16 cellular contexts compared by ENCODE assay signal in the genomic region with DNA sequence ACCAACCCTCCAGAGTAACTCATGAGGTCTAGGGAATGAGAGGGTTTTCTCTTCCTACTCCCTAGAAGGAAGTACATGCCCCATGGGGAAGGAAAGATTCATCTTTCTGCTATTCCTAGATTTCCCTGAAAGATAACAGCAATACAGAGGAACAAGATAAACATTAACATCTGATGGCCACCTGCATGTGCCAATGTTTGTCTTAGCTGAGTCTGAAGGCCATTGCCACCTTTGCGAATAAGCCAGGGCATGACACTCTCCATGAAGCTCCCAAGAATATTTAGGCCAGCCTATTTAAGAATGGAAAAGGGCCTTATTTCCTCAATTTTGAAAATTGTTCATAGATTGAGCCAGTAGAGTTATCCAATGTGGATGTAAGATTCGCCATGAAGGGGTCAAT. TPM values are rescaled to one million over a fixed set of nuclear protein-coding genes. Genes with fewer than 3 reads are reported as not detected.
DNase-seq lines count a peak whose midpoint lies in the region; ATAC-seq, FAIRE-seq and TF ChIP-seq lines count a peak whose summit lies in the region.
"Had no signal": no experiment of that assay in that cellular context is flagged by ENCODE, and none has a peak within 500 bp of the region (broad histone marks: within the 10 kb centered on the region; RNA-seq: fewer than 3 reads in every experiment).

No MANE protein-coding gene starts in this region.

- H3K27ac ChIP-seq in C4-2B (peak overlapping the region; percentile 23; the same call in 1 of the 2 replicates), HepG2 (ENCODE audit: extremely low read length, insufficient read depth, low read length) (no peak overlapping the region)
- H3K27ac ChIP-seq: BLaER1 had no signal

- no peaks in the 10 kb centered on the region for H3K79me2 ChIP-seq in HepG2 (ENCODE audit: insufficient read depth, low read length)

- H3K4me1 ChIP-seq in HepG2 (ENCODE audit: insufficient read depth, low read length): peaks cover 11% of the 10 kb centered on the region
- H3K4me1 ChIP-seq: BLaER1 had no signal

- in situ Hi-C loops in HepG2 (cut with HindIII; ENCODE audit: extremely low pct_ligation_motif_present, low pct_unique_long_range_greater_than_20kb): no loop called here

- no peaks in the 10 kb centered on the region for H4K20me1 ChIP-seq in HepG2 (ENCODE audit: insufficient read depth, low read length)
- H4K20me1 ChIP-seq: BLaER1 had no signal

- H3K36me3 ChIP-seq in HepG2 (replicated peaks in 1 of 2; ENCODE audit: control insufficient read depth in 1 of 2, insufficient read depth in 2 of 2, low read length in 2 of 2): no peaks in the 10 kb centered on the region
- H3K36me3 ChIP-seq: BLaER1 had no signal

- ATAC-seq in HepG2 (no peak), HG03565 (IDR thresholded peaks at IDR 0.05; ENCODE audit: unreplicated experiment) (no peak)
- no peak for ATAC-seq in activated CD8-positive, alpha-beta T cell treated with anti-CD3 and anti-CD28 coated beads, Interleukin-2, amount 10 ng/mL, durations not matched to agents 7 days and 5 days
- ATAC-seq: GM12878 had no signal

- POLR2A ChIA-PET in HepG2 (lab: Yijun Ruan, JAX): no interaction called here
- POLR2A ChIA-PET in activated CD8-positive, alpha-beta T cell treated with anti-CD3 and anti-CD28 coated beads, Interleukin-2, amount 10 ng/mL, durations not matched to agents 7 days and 5 days (lab: Charles Lee): no interaction called here

- peaks cover 39% of the 10 kb centered on the region for H3K4me1 Mint-ChIP-seq in nephron
- H3K4me1 Mint-ChIP-seq in activated CD8-positive, alpha-beta T cell treated with anti-CD3 and anti-CD28 coated beads, Interleukin-2, amount 10 ng/mL, durations not matched to agents 7 days and 5 days (ENCODE audit: low read depth): no peaks in the 10 kb centered on the region
- H3K4me1 Mint-ChIP-seq: CD4-positive, CD25-positive, alpha-beta regulatory T cell had no signal

- intact Hi-C loops in HepG2 (cut with micrococcal nuclease; ENCODE audit: unreplicated experiment): loop anchor here (2.0 kb wide), 1 partner anchor 14 kb away; no protein-coding TSS in a partner anchor

- H3K9me3 ChIP-seq in HepG2 (ENCODE audit: low read length): no peaks in the 10 kb centered on the region
- H3K9me3 ChIP-seq: BLaER1 had no signal

- TF ChIP-seq EP300 in HepG2 (IDR thresholded peaks at IDR 0.05; ENCODE audit: low read depth in 2 of 2, low read length in 2 of 2) (no peak), HepG2 (CRISPR knock-in tag; IDR thresholded peaks at IDR 0.05; ENCODE audit: borderline replicate concordance) (no peak)

- peak overlapping the region in 2 of 3 experiments; percentile 10 to 37 for H3K27ac Mint-ChIP-seq in nephron
- no peak overlapping the region for H3K27ac Mint-ChIP-seq in activated CD8-positive, alpha-beta T cell treated with anti-CD3 and anti-CD28 coated beads, Interleukin-2, amount 10 ng/mL, durations not matched to agents 7 days and 5 days
- H3K27ac Mint-ChIP-seq: CD4-positive, CD25-positive, alpha-beta regulatory T cell had no signal

- H2AFZ ChIP-seq in HepG2 (ENCODE audit: low read length): no peak overlapping the region

- 5% methylated on average over 2 of the region's 2 CpGs for WGBS in HepG2 (ENCODE audit: low lambda C conversion rate)

- no peak overlapping the region for H3K4me3 ChIP-seq in LNCaP clone FGC (ENCODE audit: low read depth, low read length)
- no peak overlapping the region for H3K4me3 ChIP-seq in HepG2 (replicated peaks in 1 of 3; ENCODE audit: insufficient read depth in 1 of 3, low read depth in 2 of 3, low read length in 3 of 3)
- H3K4me3 ChIP-seq: BLaER1, GM12878 had no signal

- H3K27me3 Mint-ChIP-seq in nephron (ENCODE audit: low read depth): no peaks in the 10 kb centered on the region
- peaks cover 4% of the 10 kb centered on the region for H3K27me3 Mint-ChIP-seq in activated CD8-positive, alpha-beta T cell treated with anti-CD3 and anti-CD28 coated beads, Interleukin-2, amount 10 ng/mL, durations not matched to agents 7 days and 5 days (ENCODE audit: low read depth)

- no peak overlapping the region for H3K4me2 ChIP-seq in HepG2 (ENCODE audit: low read depth, low read length)
- H3K4me2 ChIP-seq: BLaER1 had no signal

- BruUV-seq in HepG2 (replicated peaks; lab: Mats Ljungman, UMichigan): no TSS peak

- H3K27me3 ChIP-seq in HepG2 (ENCODE audit: control insufficient read depth in 1 of 2, insufficient read depth in 2 of 2, low read length in 2 of 2): no peaks in the 10 kb centered on the region
- H3K27me3 ChIP-seq: BLaER1 had no signal

- H3K9me3 Mint-ChIP-seq in nephron: peaks cover 13% of the 10 kb centered on the region
- H3K9me3 Mint-ChIP-seq in activated CD8-positive, alpha-beta T cell treated with anti-CD3 and anti-CD28 coated beads, Interleukin-2, amount 10 ng/mL, durations not matched to agents 7 days and 5 days (ENCODE audit: insufficient read depth): no peaks in the 10 kb centered on the region
- H3K9me3 Mint-ChIP-seq: H9 had no signal

- CTCF ChIA-PET in HepG2 (lab: Yijun Ruan, JAX; ENCODE audit: low intra/inter-chr PET ratio, low total read pairs): no interaction called here
- CTCF ChIA-PET in activated CD8-positive, alpha-beta T cell treated with anti-CD3 and anti-CD28 coated beads, Interleukin-2, amount 10 ng/mL, durations not matched to agents 7 days and 5 days (lab: Charles Lee): no interaction called here

- DNase-seq in LNCaP clone FGC (ENCODE audit: low read depth): peak; percentile 13
- no peak for DNase-seq in HepG2 (ENCODE audit: low spot score)
- no peak for DNase-seq in GM12891 (ENCODE audit: insufficient read length, low spot score)
- no peak for DNase-seq in activated CD8-positive, alpha-beta T cell treated with anti-CD3 and anti-CD28 coated beads, Interleukin-2, amount 10 ng/mL, durations not matched to agents 7 days and 5 days
- no peak for DNase-seq in HTR-8/SVneo (ENCODE audit: insufficient read length, low spot score)
- DNase-seq: 8988T; CD4-positive, CD25-positive, alpha-beta regulatory T cell; DMS79; GOT3; H9 had no signal

- H3K9ac ChIP-seq in HepG2 (ENCODE audit: insufficient read depth, low read depth, low read length): no peak overlapping the region
- H3K9ac ChIP-seq: BLaER1 had no signal

- TF ChIP-seq RAD21 in HepG2 (CRISPR knock-in tag; IDR thresholded peaks at IDR 0.05): no peak

- H3K36me3 Mint-ChIP-seq in nephron (ENCODE audit: low read depth): peaks cover 27% of the 10 kb centered on the region
- H3K36me3 Mint-ChIP-seq in activated CD8-positive, alpha-beta T cell treated with anti-CD3 and anti-CD28 coated beads, Interleukin-2, amount 10 ng/mL, durations not matched to agents 7 days and 5 days (ENCODE audit: low read depth): no peaks in the 10 kb centered on the region
- H3K36me3 Mint-ChIP-seq: CD4-positive, CD25-positive, alpha-beta regulatory T cell had no signal

- FAIRE-seq in HepG2 (lab: Jason Lieb, UNC) (no peak), GM12891 (lab: Jason Lieb, UNC) (no peak), HTR-8/SVneo (lab: Jason Lieb, UNC) (no peak)
- FAIRE-seq: GM12878 had no signal

- no peak for TF ChIP-seq POLR2A in HepG2 (IDR thresholded peaks at IDR 0.05; ENCODE audit: insufficient read depth in 1 of 2, low read depth in 2 of 2, low read length in 2 of 2)
- no peak for TF ChIP-seq POLR2A in GM12891 (IDR thresholded peaks at IDR 0.05; ENCODE audit: low read depth, low read length)

- TF ChIP-seq CTCF in C4-2B (conservative IDR thresholded peaks at IDR 0.05) (no peak), LNCaP clone FGC (IDR thresholded peaks at IDR 0.05; ENCODE audit: control insufficient read depth, extremely low read depth, insufficient read depth) (no peak), HepG2 (CRISPR knock-in tag; IDR thresholded peaks at IDR 0.05) (no peak), nephron (IDR thresholded peaks at IDR 0.05; ENCODE audit: unreplicated experiment in 3 of 3) (no peak)

- no peak overlapping the region for H3K4me3 Mint-ChIP-seq in nephron
- no peak overlapping the region for H3K4me3 Mint-ChIP-seq in activated CD8-positive, alpha-beta T cell treated with anti-CD3 and anti-CD28 coated beads, Interleukin-2, amount 10 ng/mL, durations not matched to agents 7 days and 5 days
- H3K4me3 Mint-ChIP-seq: CD4-positive, CD25-positive, alpha-beta regulatory T cell; H9 had no signal

TF ChIP-seq in HepG2, 621 proteins besides CTCF, POLR2A, EP300 and RAD21 (continues in another document):
- TF ChIP-seq KLF16 (CRISPR knock-in tag; IDR thresholded peaks at IDR 0.05) (no peak), ZNF644 (CRISPR knock-in tag; IDR thresholded peaks at IDR 0.05; ENCODE audit: low read depth) (0 out of 2 replicates have a peak, but pooled peaks have one; percentile 16)

TF ChIP-seq in GM12891, 5 proteins besides CTCF, POLR2A, EP300 and RAD21 (continues in another document):
- TF ChIP-seq POLR2AphosphoS5 (IDR thresholded peaks at IDR 0.05; ENCODE audit: low read depth, low read length) (no peak), TAF1 (IDR thresholded peaks at IDR 0.05; ENCODE audit: low read depth, low read length) (no peak), SPI1 (IDR thresholded peaks at IDR 0.05; ENCODE audit: low read depth, low read length) (no peak), PAX5 (IDR thresholded peaks at IDR 0.05; ENCODE audit: insufficient read depth, low read length, severe bottlenecking) (no peak)

RNA-seq across cellular contexts. Expression of gene IGF1, which starts 26.0 kb away (rescaled TPM):
- not detected in 2 replicates for total RNA-seq in HepG2 (2016; rRNA removed; fragmentation: Illumina TruSeq; extraction: Trizol)
- not detected in 2 replicates for total RNA-seq in HepG2 (2016; cell fraction: cytosol; rRNA removed; fragmentation: Illumina TruSeq; extraction: Trizol; ENCODE audit: low read depth)
- not detected in 2 replicates for total RNA-seq in HepG2 (2016; cell fraction: insoluble cytoplasmic fraction; rRNA removed; fragmentation: Illumina TruSeq; extraction: Trizol)
- not detected in 2 replicates for total RNA-seq in HepG2 (2016; cell fraction: membrane; rRNA removed; fragmentation: Illumina TruSeq; extraction: Trizol)
- not detected in 2 replicates for total RNA-seq in HepG2 (2016; cell fraction: nucleus; rRNA removed; fragmentation: Illumina TruSeq; extraction: Trizol)
- polyA plus RNA-seq in HepG2 (2011; rRNA removed): not detected in 2 replicates
- polyA plus RNA-seq in HepG2 (2011; cell fraction: cytosol; rRNA removed): not detected in 2 replicates
- not detected in 2 replicates for polyA plus RNA-seq in HepG2 (2011; cell fraction: nucleus; rRNA removed)
- not detected in 2 replicates for polyA plus RNA-seq in HepG2 (2012)
- polyA plus RNA-seq in HepG2 (2016; cell fraction: cytosol; fragmentation: Illumina TruSeq; extraction: Trizol; ENCODE audit: low read depth): not detected in 2 replicates
- not detected in 2 replicates for polyA plus RNA-seq in HepG2 (2016; cell fraction: insoluble cytoplasmic fraction; fragmentation: Illumina TruSeq; extraction: Trizol; ENCODE audit: low read depth)
- polyA plus RNA-seq in HepG2 (2016; cell fraction: membrane; fragmentation: Illumina TruSeq; extraction: Trizol; ENCODE audit: low read depth): not detected in 2 replicates
- not detected in 2 replicates for polyA plus RNA-seq in HepG2 (2016; cell fraction: nucleus; fragmentation: Illumina TruSeq; extraction: Trizol; ENCODE audit: insufficient read depth, low read depth)
- not detected in 2 replicates for polyA minus RNA-seq in HepG2 (2011; rRNA and poly(A)+ RNA removed; ENCODE audit: low replicate concordance)
- polyA minus RNA-seq in HepG2 (2011; cell fraction: cytosol; rRNA and poly(A)+ RNA removed): not detected in 2 replicates
- not detected in 2 replicates for polyA minus RNA-seq in HepG2 (2011; cell fraction: nucleus; rRNA and poly(A)+ RNA removed)
- 47.5 TPM for polyA plus RNA-seq in GM12891 (2012; ENCODE audit: low read depth, missing spikeins)
- 1 to 10 TPM in 1 of 2 experiments, under 1 TPM in 1; 0.52 to 1.2 TPM for total RNA-seq in activated CD8-positive, alpha-beta T cell treated with anti-CD3 and anti-CD28 coated beads, Interleukin-2, amount 10 ng/mL, durations not matched to agents 7 days and 5 days
- total RNA-seq: CD4-positive, CD25-positive, alpha-beta regulatory T cell; G401; H9 had no signal
- polyA plus RNA-seq: CD4-positive, CD25-positive, alpha-beta regulatory T cell had no signal
